ENCODE assay signal across 1 cellular context in the genomic region with DNA sequence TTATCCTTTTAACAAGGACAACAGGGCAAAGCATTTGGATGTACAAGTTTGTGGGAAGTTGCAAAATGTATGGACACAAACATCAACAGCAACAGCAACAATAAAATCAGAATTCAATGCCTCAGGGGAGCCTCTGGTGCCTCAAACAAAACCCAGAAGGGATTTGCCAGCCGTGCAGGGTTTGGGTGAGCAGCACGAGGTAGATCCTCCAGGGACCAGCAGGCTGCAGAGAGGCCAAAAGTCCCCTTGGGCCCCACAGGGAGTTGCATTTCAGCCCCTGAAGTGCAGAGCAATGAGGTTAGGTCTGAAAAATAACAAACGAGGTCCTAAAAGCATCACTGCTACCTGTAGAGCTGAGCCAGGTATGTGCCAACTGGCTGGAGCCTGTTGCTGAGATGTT.
A peak's percentile ranks its signal among the peaks of the same experiment; 100 is the strongest.
TF ChIP-seq lines count a peak whose summit lies in the region.

No MANE protein-coding gene starts in this region.

TF ChIP-seq in GM12878, 131 proteins besides CTCF, POLR2A, EP300 and RAD21:
- TF ChIP-seq MEF2B (IDR thresholded peaks at IDR 0.05; ENCODE audit: partially characterized antibody, poor library complexity, severe bottlenecking) (peak; percentile 66), RB1 (IDR thresholded peaks at IDR 0.05; ENCODE audit: borderline replicate concordance) (no peak)
